ENCODE assay signal across 12 cellular contexts in the genomic region with DNA sequence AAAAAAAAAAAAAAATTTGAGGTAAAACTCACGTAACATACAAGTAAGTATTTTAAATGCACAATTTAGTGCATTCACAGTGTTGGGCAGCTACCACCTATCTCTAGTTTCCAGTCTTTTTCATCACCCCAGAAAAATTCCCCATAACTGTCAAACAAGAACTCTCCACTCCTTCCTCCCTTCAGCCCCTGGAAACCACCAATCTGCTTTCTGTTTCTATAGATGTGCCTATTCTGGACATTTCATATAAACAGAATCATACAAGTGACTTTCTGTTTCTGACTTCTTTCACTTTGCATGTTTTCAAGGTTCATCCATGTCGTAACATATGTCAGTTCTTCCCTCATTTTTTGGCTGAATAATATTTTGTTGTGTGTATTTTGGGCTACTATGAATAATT. TPM values are rescaled to one million over a fixed set of nuclear protein-coding genes. Genes with fewer than 3 reads are reported as not detected.
A peak's percentile ranks its signal among the peaks of the same experiment; 100 is the strongest.
DNase-seq lines count a peak whose midpoint lies in the region; ATAC-seq and TF ChIP-seq lines count a peak whose summit lies in the region.
"Had no signal": no experiment of that assay in that cellular context is flagged by ENCODE, and none has a peak within 500 bp of the region (broad histone marks: within the 10 kb centered on the region; RNA-seq: fewer than 3 reads in every experiment).

No MANE protein-coding gene starts in this region.

- no peaks in the 10 kb centered on the region for H3K36me3 ChIP-seq in stomach

- TF ChIP-seq EP300 in stomach (IDR thresholded peaks at IDR 0.05), result no peak

- WGBS in stomach, 5 donors, result 82 to 87% (median 83%) methylated on average over 2 of the region's 2 CpGs

- no peak for TF ChIP-seq POLR2A in stomach (IDR thresholded peaks at IDR 0.05)

- DNase-seq in foreskin keratinocyte (no peak), Kasumi-1 (lab: John Stamatoyannopoulos, UW) (no peak), HuH-7.5 (ENCODE audit: low spot score) (no peak), GM19240 (ENCODE audit: insufficient read length, low spot score) (no peak), stomach (no peak)
- DNase-seq: activated CD8-positive, alpha-beta memory T cell treated with anti-CD3 and anti-CD28 coated beads, Interleukin-2, amount 50 U/mL, for 4 hours; NCI-H2107; stimulated activated naive CD4-positive, alpha-beta T cell had no signal

- H3K27me3 ChIP-seq in foreskin keratinocyte (no peaks in the 10 kb centered on the region), stomach (no peaks in the 10 kb centered on the region)

- H3K4me1 ChIP-seq in foreskin keratinocyte (peaks cover 10% of the 10 kb centered on the region), stomach (no peaks in the 10 kb centered on the region)

- no peak for TF ChIP-seq CTCF in foreskin keratinocyte (conservative IDR thresholded peaks at IDR 0.05)
- TF ChIP-seq CTCF in stomach (IDR thresholded peaks at IDR 0.05), result no peak

- no peak overlapping the region for H3K4me3 ChIP-seq in stomach
- H3K4me3 ChIP-seq: coronary artery had no signal

- H3K27ac ChIP-seq in foreskin keratinocyte (peak overlapping the region; percentile 83), stomach (no peak overlapping the region)
- H3K27ac ChIP-seq: coronary artery had no signal

- peak; percentile 84 for ATAC-seq in GM18502 (IDR thresholded peaks at IDR 0.05; ENCODE audit: poor library complexity, unreplicated experiment)
- peak; percentile 85 for ATAC-seq in GM21381 (IDR thresholded peaks at IDR 0.05; ENCODE audit: unreplicated experiment)
- ATAC-seq in HG03460 (IDR thresholded peaks at IDR 0.05; ENCODE audit: unreplicated experiment), result peak; percentile 60
- no peak for ATAC-seq in foreskin keratinocyte

- intact Hi-C loops in stomach (cut with DNase I; ENCODE audit: low total_unique reads), result no loop called here

- peaks cover 0 to 30% (median 17%) of the 10 kb centered on the region in 4 donors for H3K9me3 ChIP-seq in stomach

RNA-seq across cellular contexts. Expression of gene ETS2, which starts 24.9 kb away (rescaled TPM):
- total RNA-seq in foreskin keratinocyte (46.4 and 61.5 TPM in 2 replicates), stomach (10 to 100 TPM; 33.8 to 80.0 (median 44.3) TPM)
- polyA plus RNA-seq in foreskin keratinocyte (21.4 and 32.5 TPM in 2 replicates), stomach (10 to 100 TPM; 40.2 to 60.3 (median 57.0) TPM)
